ENCODE assay signal across 17 cellular contexts in genomic region chr3:8593022-8593817, GRCh38. TPM values are rescaled to one million over a fixed set of nuclear protein-coding genes. Genes with fewer than 3 reads are reported as not detected.
A peak's percentile ranks its signal among the peaks of the same experiment; 100 is the strongest.
DNase-seq lines count a peak whose midpoint lies in the region; TF ChIP-seq lines count a peak whose summit lies in the region.
"Had no signal": no experiment of that assay in that cellular context is flagged by ENCODE, and none has a peak within 500 bp of the region (broad histone marks: within the 10 kb centered on the region; RNA-seq: fewer than 3 reads in every experiment).

No MANE protein-coding gene starts in this region.

- H3K4me2 ChIP-seq in H9 (ENCODE audit: insufficient read depth, insufficient read length, low read length), result no peak overlapping the region

- no peaks in the 10 kb centered on the region for H3K36me3 ChIP-seq in skeletal muscle tissue (ENCODE audit: control insufficient read depth in 3 of 3, insufficient read depth in 3 of 3, low read length in 3 of 3)
- H3K36me3 ChIP-seq: esophagus squamous epithelium, prostate gland had no signal

- H3K27ac ChIP-seq in coronary artery (peak overlapping the region; percentile 66 to 87), skeletal muscle tissue (ENCODE audit: low read depth, low read length) (peak overlapping the region; percentile 82), H9 (ENCODE audit: insufficient read length, low read depth, low read length) (no peak overlapping the region)
- H3K27ac ChIP-seq: 22Rv1, esophagus squamous epithelium, prostate gland had no signal

- no peak overlapping the region for H3K4ac ChIP-seq in H9 (ENCODE audit: low read depth, low read length)

- H3K4me1 ChIP-seq in skeletal muscle tissue (ENCODE audit: control insufficient read depth in 3 of 3, insufficient read depth in 3 of 3, low read length in 3 of 3), result peaks cover 73 to 77% (median 76%) of the 10 kb centered on the region in 3 donors
- no peaks in the 10 kb centered on the region for H3K4me1 ChIP-seq in H9 (ENCODE audit: insufficient read depth, low read length)
- H3K4me1 ChIP-seq: prostate gland had no signal

- no peak overlapping the region for H2BK15ac ChIP-seq in H9 (ENCODE audit: low read depth, low read length)

- H3K23ac ChIP-seq in H9 (ENCODE audit: insufficient read length, low read depth, low read length), result no peak overlapping the region

- H4K8ac ChIP-seq in H9 (replicated peaks; ENCODE audit: insufficient read length, low read depth, low read length), result no peak overlapping the region

- no peaks in the 10 kb centered on the region for H3K36me3 Mint-ChIP-seq in H9 (ENCODE audit: insufficient read depth in 1 of 3, low read depth in 3 of 3)
- H3K36me3 Mint-ChIP-seq: activated naive CD8-positive, alpha-beta T cell; CD4-positive, CD25-positive, alpha-beta regulatory T cell had no signal

- no peak overlapping the region for H2BK5ac ChIP-seq in H9 (ENCODE audit: insufficient read length, low read length)

- no peak overlapping the region for H2BK120ac ChIP-seq in H9 (ENCODE audit: low read depth, low read length, poor library complexity, severe bottlenecking)

- no CpG with 5 or more reads among the region's 9 CpGs for WGBS in H9 (ENCODE audit: extremely low coverage, insufficient read length, low lambda C conversion rate)

- H3K4me1 Mint-ChIP-seq in H9, result peaks cover 8 to 13% of the 10 kb centered on the region in 2 experiments; a peak in 3 of 4 replicates
- H3K4me1 Mint-ChIP-seq: CD4-positive, CD25-positive, alpha-beta regulatory T cell had no signal

- no peak overlapping the region for H2AK5ac ChIP-seq in H9 (ENCODE audit: insufficient read length, low read length)

- H3K4me3 Mint-ChIP-seq in H9, result no peak overlapping the region
- H3K4me3 Mint-ChIP-seq: activated naive CD8-positive, alpha-beta T cell; activated T-cell treated with anti-CD3 and anti-CD28 coated beads, Interleukin-2, amount 50 U/mL, for 4 hours; CD4-positive, CD25-positive, alpha-beta regulatory T cell had no signal

- DNase-seq in DMS 273 (lab: John Stamatoyannopoulos, UW; ENCODE audit: unreplicated experiment) (peak; percentile 50), DMS 273 treated with DMSO at 0.1 percent for 48 hours (lab: John Stamatoyannopoulos, UW) (no peak), coronary artery (ENCODE audit: low spot score) (no peak), islet precursor cell (peak; percentile 41), NCI-H2171 treated with DMSO at 0.1 percent for 48 hours (lab: John Stamatoyannopoulos, UW) (no peak), H9 (no peak)
- no peak for DNase-seq in stimulated activated CD4-positive, alpha-beta T cell treated with anti-CD3 and anti-CD28 coated beads, Interleukin-4, amount 100 ng/mL, for 1 hour
- DNase-seq: activated T-cell treated with anti-CD3 and anti-CD28 coated beads, Interleukin-2, amount 50 U/mL, for 4 hours; CD4-positive, CD25-positive, alpha-beta regulatory T cell; DMS79 treated with DMSO at 0.1 percent for 48 hours; esophagus squamous epithelium; NCI-H1105 treated with DMSO at 0.1 percent for 48 hours; stimulated activated naive CD4-positive, alpha-beta T cell treated with Interleukin-2 at 50 U/mL for 16 hours had no signal

- H2BK12ac ChIP-seq in H9 (ENCODE audit: insufficient read length, low read depth, low read length), result no peak overlapping the region

- H3K23me2 ChIP-seq in H9 (ENCODE audit: insufficient read length, low read depth, low read length, poor library complexity, severe bottlenecking), result no peaks in the 10 kb centered on the region

- H3K27ac Mint-ChIP-seq in H9, result no peak overlapping the region
- H3K27ac Mint-ChIP-seq: activated naive CD8-positive, alpha-beta T cell had no signal

- H3K27me3 Mint-ChIP-seq in H9 (ENCODE audit: low read depth), result no peaks in the 10 kb centered on the region; the same call in 1 of the 2 replicates
- H3K27me3 Mint-ChIP-seq: activated naive CD8-positive, alpha-beta T cell had no signal

- H3K79me2 ChIP-seq in H9 (ENCODE audit: insufficient read depth, low read length), result no peaks in the 10 kb centered on the region

- H3K4me3 ChIP-seq in coronary artery (no peak overlapping the region), skeletal muscle tissue (ENCODE audit: low read length in 3 of 3) (peak overlapping the region in 2 of 3 donors; percentile 23 to 30)
- H3K4me3 ChIP-seq: esophagus squamous epithelium, prostate gland had no signal

- H3K9ac ChIP-seq in skeletal muscle tissue (ENCODE audit: low read depth in 1 of 3, low read length in 3 of 3), result peak overlapping the region; percentile 26 to 77 (median 63)
- no peak overlapping the region for H3K9ac ChIP-seq in H9 (ENCODE audit: extremely low read depth, insufficient read length, low read length)

- no peak overlapping the region for H3K18ac ChIP-seq in H9 (ENCODE audit: insufficient read length, low read depth, low read length)

- H3K56ac ChIP-seq in H9 (ENCODE audit: insufficient read length, low read depth, low read length), result no peak overlapping the region

- no peak overlapping the region for H3T11ph ChIP-seq in H9 (ENCODE audit: low read length)

- no peak overlapping the region for H2BK20ac ChIP-seq in H9 (ENCODE audit: low read depth, low read length, poor library complexity, severe bottlenecking)

- no peak for TF ChIP-seq CTCF in coronary artery (IDR thresholded peaks at IDR 0.05)
- no peak for TF ChIP-seq CTCF in H9 (conservative IDR thresholded peaks at IDR 0.05)

- no peak overlapping the region for H2AFZ ChIP-seq in H9 (ENCODE audit: low read length)

- no peak overlapping the region for H3K14ac ChIP-seq in H9 (ENCODE audit: insufficient read depth, low read length)

- no peaks in the 10 kb centered on the region for H3K79me1 ChIP-seq in H9 (ENCODE audit: insufficient read depth, low read depth, low read length, poor library complexity, severe bottlenecking)

- no peaks in the 10 kb centered on the region for H4K20me1 ChIP-seq in H9 (ENCODE audit: control insufficient read depth, insufficient read depth, insufficient read length)

- no peak overlapping the region for H4K91ac ChIP-seq in H9 (ENCODE audit: insufficient read length, low read depth, low read length)

- H4K5ac ChIP-seq in H9 (ENCODE audit: insufficient read length, low read depth, low read length), result no peak overlapping the region

- no peaks in the 10 kb centered on the region for H3K27me3 ChIP-seq in skeletal muscle tissue (ENCODE audit: control insufficient read depth in 3 of 3, insufficient read depth in 3 of 3, low read length in 3 of 3)
- no peaks in the 10 kb centered on the region for H3K27me3 ChIP-seq in H9 (ENCODE audit: insufficient read depth, low read length)
- H3K27me3 ChIP-seq: esophagus squamous epithelium had no signal

- H3K9me3 ChIP-seq in skeletal muscle tissue (ENCODE audit: control insufficient read depth in 3 of 3, low read length in 3 of 3) (no peaks in the 10 kb centered on the region), H9 (ENCODE audit: control insufficient read depth, low read depth, low read length) (no peaks in the 10 kb centered on the region)
- H3K9me3 ChIP-seq: esophagus squamous epithelium, prostate gland had no signal

- no peaks in the 10 kb centered on the region for H3K9me3 Mint-ChIP-seq in H9
- H3K9me3 Mint-ChIP-seq: activated T-cell treated with anti-CD3 and anti-CD28 coated beads, Interleukin-2, amount 50 U/mL, for 4 hours; CD4-positive, CD25-positive, alpha-beta regulatory T cell had no signal

RNA-seq across cellular contexts. Expression of gene SSUH2, which starts 51.4 kb away (rescaled TPM):
- total RNA-seq in skeletal muscle tissue, result 0.52 TPM
- total RNA-seq in H9 (2021), result 0.61 and 0.64 TPM in 2 replicates
- total RNA-seq: activated T-cell treated with anti-CD3 and anti-CD28 coated beads, Interleukin-2, amount 50 U/mL, for 4 hours; CD4-positive, CD25-positive, alpha-beta regulatory T cell had no signal

Comparison
In these comparisons a context has a peak if more than half of its experiments do, and no peak if none do; other contexts are left out.
1. DNase-seq: peak in DMS 273 (single experiment) and islet precursor cell (single experiment); none in DMS 273 treated with DMSO at 0.1 percent for 48 hours (single experiment), coronary artery (single experiment), stimulated activated CD4-positive, alpha-beta T cell treated with anti-CD3 and anti-CD28 coated beads, Interleukin-4, amount 100 ng/mL, for 1 hour (single experiment), NCI-H2171 treated with DMSO at 0.1 percent for 48 hours (single experiment) and H9 (single experiment).